In the genomic region with DNA sequence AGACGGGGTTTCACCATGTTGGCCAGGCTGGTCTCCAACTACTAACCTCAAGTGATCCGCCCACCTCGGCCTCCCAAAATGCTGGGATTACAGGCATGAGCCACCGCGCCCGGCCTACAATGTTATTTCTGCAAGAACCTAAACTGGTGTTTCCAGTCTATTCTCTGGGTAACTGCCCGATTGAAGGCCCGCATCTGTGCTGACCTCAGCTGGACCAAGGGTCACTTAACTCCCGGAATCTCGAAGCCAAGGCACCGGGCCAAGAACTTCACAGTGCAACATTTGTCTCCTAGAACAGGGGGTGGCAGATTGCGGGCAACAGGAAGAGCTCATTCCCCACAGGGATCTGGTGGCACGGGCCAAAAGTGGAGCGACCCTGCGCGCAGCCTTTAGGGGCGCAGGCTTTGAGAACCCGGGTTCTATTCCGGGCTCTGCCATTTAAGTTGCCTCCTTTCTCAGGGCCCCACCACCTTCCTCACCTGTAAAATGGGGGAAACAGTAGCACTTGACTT, we compare ENCODE assay signal across 8 cellular contexts. TPM values are rescaled to one million over a fixed set of nuclear protein-coding genes. Genes with fewer than 3 reads are reported as not detected.
DNase-seq lines count a peak whose midpoint lies in the region; ATAC-seq, FAIRE-seq and TF ChIP-seq lines count a peak whose summit lies in the region.

No MANE protein-coding gene starts in this region.

- CTCF ChIA-PET in K562 (lab: Yijun Ruan, JAX; ENCODE audit: low intra/inter-chr PET ratio) = no interaction called here

- no peak for TF ChIP-seq POLR2A in K562 (conservative IDR thresholded peaks at IDR 0.05)

- peaks cover 18% of the 10 kb centered on the region for H3K79me2 ChIP-seq in K562 (ENCODE audit: control insufficient read depth, insufficient read depth, low read length)

- H3K9ac ChIP-seq in K562 (ENCODE audit: insufficient read depth in 1 of 2, low read depth in 2 of 2, low read length in 2 of 2) = peak overlapping the region; percentile 76 to 92

- DNase-seq in SIG-M5 treated with dmso at 0.1 percent for 504 hours (lab: John Stamatoyannopoulos, UW; ENCODE audit: unreplicated experiment) (peak; percentile 7), SIG-M5 (lab: John Stamatoyannopoulos, UW) (no peak), NCI-H1105 (lab: John Stamatoyannopoulos, UW) (peak; percentile 5), K562 (ENCODE audit: extremely low read depth in 1 of 4, low spot score in 3 of 4) (peak in 2 of 4 experiments; percentile 21 to 25), iPS DF 6.9 (ENCODE audit: low read depth, low spot score) (no peak), putamen (ENCODE audit: low spot score) (peak; percentile 90)

- peaks cover 7% of the 10 kb centered on the region; the same call in 1 of the 3 replicates for H3K36me3 ChIP-seq in K562 (ENCODE audit: control insufficient read depth, insufficient read depth, low read length)
- no peaks in the 10 kb centered on the region for H3K36me3 ChIP-seq in iPS DF 6.9 (ENCODE audit: control insufficient read depth, insufficient read depth, low read length)

- TF ChIP-seq CTCF in K562 (IDR thresholded peaks at IDR 0.05 in 2 of 3, conservative IDR thresholded peaks at IDR 0.05 in 1 of 3; ENCODE audit: insufficient read depth in 2 of 3, low read depth in 1 of 3, low read length in 3 of 3) = no peak

- H3K4me2 ChIP-seq in K562 (ENCODE audit: insufficient read depth, low read length) = peak overlapping the region; percentile 88

- H3K27me3 ChIP-seq in K562 (ENCODE audit: control insufficient read depth in 2 of 2, insufficient read depth in 2 of 2, low read length in 2 of 2) (no peaks in the 10 kb centered on the region), iPS DF 6.9 (ENCODE audit: control insufficient read depth, insufficient read depth, low read length) (0 out of 2 replicates have a peak, but pooled peaks cover 2% of the 10 kb centered on the region)

- peak overlapping the region; percentile 95 for H2AFZ ChIP-seq in K562 (ENCODE audit: low read depth, low read length)

- no peak for TF ChIP-seq RAD21 in K562 (CRISPR knock-in tag; conservative IDR thresholded peaks at IDR 0.05 in 1 of 2, IDR thresholded peaks at IDR 0.05 in 1 of 2)

- intact Hi-C loops in K562 (cut with micrococcal nuclease) = no loop called here

- WGBS in K562 (ENCODE audit: insufficient coverage, low coverage, missing lambda C conversion rate) = 7% methylated on average over 17 of the region's 19 CpGs
- WGBS in iPS DF 6.9 (ENCODE audit: insufficient coverage, insufficient read length) = no CpG with 5 or more reads among the region's 19 CpGs

- H4K20me1 ChIP-seq in K562 (replicated peaks; ENCODE audit: control insufficient read depth, insufficient read depth, low read length) = no peaks in the 10 kb centered on the region

- in situ Hi-C loops in K562 (cut with MboI) = no loop called here

- H3K27ac ChIP-seq in K562 (ENCODE audit: extremely low read depth, low read depth, low read length) = peak overlapping the region; percentile 65; the same call in 2 of the 3 replicates
- no peak overlapping the region for H3K27ac ChIP-seq in iPS DF 6.9 (ENCODE audit: low read length)

- TF ChIP-seq EP300 in K562 (IDR thresholded peaks at IDR 0.05; ENCODE audit: low read length) = no peak

- H3K4me1 ChIP-seq in K562 (replicated peaks in 1 of 2; ENCODE audit: control insufficient read depth in 2 of 2, insufficient read depth in 2 of 2, low read length in 2 of 2) = peaks cover 0 to 14% of the 10 kb centered on the region in 2 experiments; a peak in 2 of 5 replicates
- no peaks in the 10 kb centered on the region for H3K4me1 ChIP-seq in iPS DF 6.9 (ENCODE audit: control insufficient read depth, insufficient read depth, low read length)

- POLR2A ChIA-PET in K562 (lab: Yijun Ruan, JAX) = interaction anchor here (1.4 to 1.5 kb wide), 2 partner anchors 9 to 15 kb away, joined by 3 to 6 read pairs; no protein-coding TSS in a partner anchor

- H3K4me3 ChIP-seq in K562 (peak overlapping the region; percentile 77), iPS DF 6.9 (ENCODE audit: low read length) (peak overlapping the region; percentile 83)

- TSS peak; percentile 84 for BruUV-seq in K562 (replicated peaks; lab: Mats Ljungman, UMichigan)

- H3K9me3 ChIP-seq in K562 (replicated peaks; ENCODE audit: control insufficient read depth, insufficient read depth, low read depth, low read length) (no peaks in the 10 kb centered on the region), iPS DF 6.9 (ENCODE audit: control insufficient read depth, insufficient read depth, low read length) (no peaks in the 10 kb centered on the region)

- no peak for FAIRE-seq in K562 (lab: Jason Lieb, UNC)

- H3K9me1 ChIP-seq in K562 (ENCODE audit: control insufficient read depth, insufficient read depth, low read length) = no peaks in the 10 kb centered on the region

- ATAC-seq in K562 (peak; percentile 7), GM19467 (IDR thresholded peaks at IDR 0.05; ENCODE audit: unreplicated experiment) (no peak), HG03280 (IDR thresholded peaks at IDR 0.05; ENCODE audit: unreplicated experiment) (no peak)

RNA-seq across cellular contexts. Expression of gene SHMT1, which starts 0.8 kb away (rescaled TPM):
- 38.5 and 63.2 TPM in 2 replicates for total RNA-seq in K562 (2011; cell fraction: chromatin; rRNA removed; ENCODE audit: low replicate concordance)
- total RNA-seq in K562 (2011; cell fraction: nucleolus; rRNA removed) = 29.9 and 31.7 TPM in 2 replicates
- total RNA-seq in K562 (2011; cell fraction: nucleoplasm; rRNA removed) = 36.2 and 36.6 TPM in 2 replicates
- total RNA-seq in K562 (2014; rRNA removed) (23.3 and 29.8 TPM in 2 replicates), K562 (2014; rRNA removed; fragmentation: Illumina TruSeq; extraction: Trizol) (15.7 and 18.0 TPM in 2 replicates), K562 (2015; rRNA removed; fragmentation: Illumina TruSeq; extraction: Trizol) (23.9 and 26.5 TPM in 2 replicates), K562 (2021) (30.7 and 31.2 TPM in 2 replicates)
- polyA plus RNA-seq in K562 (2011; rRNA removed) (18.1 and 20.0 TPM in 2 replicates), K562 (2014; fragmentation: Illumina TruSeq; extraction: Trizol) (25.4 and 30.2 TPM in 2 replicates), K562 (2014; fragmentation: Nextera tagmentation; extraction: Ambion mirVana) (1 to 10 TPM; 3.3 to 5.6 TPM), K562 (2014; rRNA removed) (23.9 and 26.1 TPM in 2 replicates)
- polyA plus RNA-seq in K562 (2011; cell fraction: cytosol; rRNA removed) = 21.9 and 29.0 TPM in 2 replicates
- 20.7 and 22.9 TPM in 2 replicates for polyA plus RNA-seq in K562 (2011; cell fraction: nucleus; rRNA removed)
- polyA plus RNA-seq in K562 (2012) = 21.8 and 26.1 TPM in 2 replicates
- polyA minus RNA-seq in K562 (2011; rRNA and poly(A)+ RNA removed) = 12.8 and 14.1 TPM in 2 replicates
- 13.5 and 17.3 TPM in 2 replicates for polyA minus RNA-seq in K562 (2011; cell fraction: cytosol; rRNA and poly(A)+ RNA removed)
- polyA minus RNA-seq in K562 (2011; cell fraction: nucleus; rRNA and poly(A)+ RNA removed) = 11.6 and 15.1 TPM in 2 replicates

RNA-seq across cellular contexts. Expression of gene EVPLL, which starts 15.0 kb away (rescaled TPM):
- not detected in 2 replicates for total RNA-seq in K562 (2011; cell fraction: chromatin; rRNA removed; ENCODE audit: low replicate concordance)
- total RNA-seq in K562 (2011; cell fraction: nucleolus; rRNA removed) = not detected in 2 replicates
- total RNA-seq in K562 (2011; cell fraction: nucleoplasm; rRNA removed) = not detected in 2 replicates
- total RNA-seq in K562 (2014; rRNA removed) = not detected in 2 replicates
- total RNA-seq in K562 (2014; rRNA removed; fragmentation: Illumina TruSeq; extraction: Trizol) = not detected in 2 replicates
- not detected in 2 replicates for total RNA-seq in K562 (2015; rRNA removed; fragmentation: Illumina TruSeq; extraction: Trizol)
- not detected in 2 replicates for total RNA-seq in K562 (2021)
- polyA plus RNA-seq in K562 (2011; rRNA removed) = not detected in 2 replicates
- not detected in 2 replicates for polyA plus RNA-seq in K562 (2011; cell fraction: cytosol; rRNA removed)
- polyA plus RNA-seq in K562 (2011; cell fraction: nucleus; rRNA removed) = not detected in 2 replicates
- not detected in 2 replicates for polyA plus RNA-seq in K562 (2012)
- not detected in 2 replicates for polyA plus RNA-seq in K562 (2014; fragmentation: Illumina TruSeq; extraction: Trizol)
- not detected for polyA plus RNA-seq in K562 (2014; fragmentation: Nextera tagmentation; extraction: Ambion mirVana)
- polyA plus RNA-seq in K562 (2014; rRNA removed) = not detected in 2 replicates
- polyA minus RNA-seq in K562 (2011; rRNA and poly(A)+ RNA removed) = not detected in 2 replicates
- not detected in 2 replicates for polyA minus RNA-seq in K562 (2011; cell fraction: cytosol; rRNA and poly(A)+ RNA removed)
- not detected in 2 replicates for polyA minus RNA-seq in K562 (2011; cell fraction: nucleus; rRNA and poly(A)+ RNA removed)

RNA-seq across cellular contexts. Expression of gene SMCR8, which starts 47.5 kb away (rescaled TPM):
- 11.8 and 21.8 TPM in 2 replicates for total RNA-seq in K562 (2011; cell fraction: chromatin; rRNA removed; ENCODE audit: low replicate concordance)
- total RNA-seq in K562 (2011; cell fraction: nucleolus; rRNA removed) = 11.7 and 16.5 TPM in 2 replicates
- total RNA-seq in K562 (2011; cell fraction: nucleoplasm; rRNA removed) = 10.4 and 12.3 TPM in 2 replicates
- total RNA-seq in K562 (2014; rRNA removed) = 4.9 and 6.4 TPM in 2 replicates
- 4.9 and 5.3 TPM in 2 replicates for total RNA-seq in K562 (2014; rRNA removed; fragmentation: Illumina TruSeq; extraction: Trizol)
- 7.2 and 7.5 TPM in 2 replicates for total RNA-seq in K562 (2015; rRNA removed; fragmentation: Illumina TruSeq; extraction: Trizol)
- total RNA-seq in K562 (2021) = 7.8 and 8.8 TPM in 2 replicates
- 3.8 and 3.9 TPM in 2 replicates for polyA plus RNA-seq in K562 (2011; rRNA removed)
- 3.5 and 3.6 TPM in 2 replicates for polyA plus RNA-seq in K562 (2011; cell fraction: cytosol; rRNA removed)
- polyA plus RNA-seq in K562 (2011; cell fraction: nucleus; rRNA removed) = 3.0 and 4.5 TPM in 2 replicates
- polyA plus RNA-seq in K562 (2012) = 6.3 and 7.8 TPM in 2 replicates
- 7.1 and 7.3 TPM in 2 replicates for polyA plus RNA-seq in K562 (2014; fragmentation: Illumina TruSeq; extraction: Trizol)
- under 1 TPM; 0.25 to 0.37 TPM for polyA plus RNA-seq in K562 (2014; fragmentation: Nextera tagmentation; extraction: Ambion mirVana)
- 3.2 and 4.3 TPM in 2 replicates for polyA plus RNA-seq in K562 (2014; rRNA removed)
- 6.5 and 7.5 TPM in 2 replicates for polyA minus RNA-seq in K562 (2011; rRNA and poly(A)+ RNA removed)
- 5.4 and 5.6 TPM in 2 replicates for polyA minus RNA-seq in K562 (2011; cell fraction: cytosol; rRNA and poly(A)+ RNA removed)
- polyA minus RNA-seq in K562 (2011; cell fraction: nucleus; rRNA and poly(A)+ RNA removed) = 5.1 and 6.4 TPM in 2 replicates

RNA-seq across cellular contexts. Expression of gene TOP3A, which starts 47.8 kb away (rescaled TPM):
- 134 and 180 TPM in 2 replicates for total RNA-seq in K562 (2011; cell fraction: chromatin; rRNA removed; ENCODE audit: low replicate concordance)
- 87.6 and 109 TPM in 2 replicates for total RNA-seq in K562 (2011; cell fraction: nucleolus; rRNA removed)
- total RNA-seq in K562 (2011; cell fraction: nucleoplasm; rRNA removed) = 107 and 108 TPM in 2 replicates
- total RNA-seq in K562 (2014; rRNA removed) (25.5 and 33.2 TPM in 2 replicates), K562 (2014; rRNA removed; fragmentation: Illumina TruSeq; extraction: Trizol) (24.7 and 25.6 TPM in 2 replicates), K562 (2015; rRNA removed; fragmentation: Illumina TruSeq; extraction: Trizol) (27.0 and 30.0 TPM in 2 replicates), K562 (2021) (48.2 and 49.7 TPM in 2 replicates)
- polyA plus RNA-seq in K562 (2011; rRNA removed) (18.3 and 23.0 TPM in 2 replicates), K562 (2014; fragmentation: Illumina TruSeq; extraction: Trizol) (25.8 TPM in 2 replicates), K562 (2014; fragmentation: Nextera tagmentation; extraction: Ambion mirVana) (1 to 10 TPM; 5.2 to 7.6 TPM), K562 (2014; rRNA removed) (16.4 and 22.7 TPM in 2 replicates)
- 10.3 and 14.3 TPM in 2 replicates for polyA plus RNA-seq in K562 (2011; cell fraction: cytosol; rRNA removed)
- 28.2 and 40.0 TPM in 2 replicates for polyA plus RNA-seq in K562 (2011; cell fraction: nucleus; rRNA removed)
- polyA plus RNA-seq in K562 (2012) = 21.5 and 22.5 TPM in 2 replicates
- polyA minus RNA-seq in K562 (2011; rRNA and poly(A)+ RNA removed) = 40.2 and 45.8 TPM in 2 replicates
- polyA minus RNA-seq in K562 (2011; cell fraction: cytosol; rRNA and poly(A)+ RNA removed) = 20.1 and 24.0 TPM in 2 replicates
- polyA minus RNA-seq in K562 (2011; cell fraction: nucleus; rRNA and poly(A)+ RNA removed) = 33.1 and 42.0 TPM in 2 replicates

Comparison
In these comparisons a context has a peak if more than half of its experiments do, and no peak if none do; other contexts are left out.
1. DNase-seq: peak in SIG-M5 treated with dmso at 0.1 percent for 504 hours (single experiment), NCI-H1105 (single experiment) and putamen (single experiment); none in SIG-M5 (single experiment) and iPS DF 6.9 (single experiment).